14 cellular contexts compared by ENCODE assay signal in the genomic region with DNA sequence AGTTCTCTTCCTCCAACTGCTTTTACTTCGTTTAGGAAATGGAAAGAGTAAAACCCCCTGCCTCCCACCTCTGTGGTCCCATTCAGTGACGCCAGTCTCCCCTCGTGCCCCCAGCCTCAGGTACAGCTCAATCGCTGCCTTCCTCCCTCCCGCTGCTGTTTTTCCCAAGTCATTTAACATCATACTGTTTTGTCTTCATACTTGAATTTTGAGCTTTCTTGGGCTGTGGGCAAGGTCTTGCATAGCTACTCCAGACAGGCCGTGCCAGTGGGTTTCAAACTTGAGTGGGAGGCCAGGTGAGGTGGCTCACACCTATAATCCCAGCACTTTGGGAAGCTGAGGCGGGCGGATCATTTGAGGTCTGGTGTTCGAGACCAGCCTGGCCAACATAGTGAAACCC.
DNase-seq lines count a peak whose midpoint lies in the region; ATAC-seq and TF ChIP-seq lines count a peak whose summit lies in the region.
"Had no signal": no experiment of that assay in that cellular context is flagged by ENCODE, and none has a peak within 500 bp of the region (broad histone marks: within the 10 kb centered on the region; RNA-seq: fewer than 3 reads in every experiment).

No MANE protein-coding gene starts in this region.

- H3K27me3 ChIP-seq in BLaER1: no peaks in the 10 kb centered on the region

- ATAC-seq in GM19395 (IDR thresholded peaks at IDR 0.05; ENCODE audit: unreplicated experiment): no peak
- no peak for ATAC-seq in GM21423 (IDR thresholded peaks at IDR 0.05; ENCODE audit: unreplicated experiment)

- H3K4me1 Mint-ChIP-seq in endothelial cell (ENCODE audit: unreplicated experiment) (peaks cover 57% of the 10 kb centered on the region), osteocyte (ENCODE audit: unreplicated experiment) (peaks cover 44% of the 10 kb centered on the region)

- TF ChIP-seq CTCF in HEK293 (tag by site-specific recombination; IDR thresholded peaks at IDR 0.05) (no peak), endothelial cell (IDR thresholded peaks at IDR 0.05; ENCODE audit: unreplicated experiment) (no peak), osteocyte (IDR thresholded peaks at IDR 0.05) (no peak)

- H3K9me3 Mint-ChIP-seq in endothelial cell (ENCODE audit: unreplicated experiment): no peaks in the 10 kb centered on the region
- H3K9me3 Mint-ChIP-seq in osteocyte (ENCODE audit: unreplicated experiment): peaks cover 3% of the 10 kb centered on the region

- H3K9ac ChIP-seq in BLaER1: no peak overlapping the region

- H3K9me3 ChIP-seq in BLaER1 (no peaks in the 10 kb centered on the region), HEK293 (ENCODE audit: control insufficient read depth, insufficient read depth, low read depth, low read length) (no peaks in the 10 kb centered on the region)

- H3K27ac ChIP-seq in BLaER1: peak overlapping the region; percentile 61
- peak overlapping the region; percentile 79 for H3K27ac ChIP-seq in HEK293 (ENCODE audit: extremely low read depth, low read depth, low read length)

- DNase-seq in endothelial cell (ENCODE audit: low spot score) (no peak), osteocyte (ENCODE audit: extremely low spot score, unreplicated experiment) (no peak), SIG-M5 (lab: John Stamatoyannopoulos, UW) (no peak), COLO668 (lab: John Stamatoyannopoulos, UW; ENCODE audit: unreplicated experiment) (no peak)
- DNase-seq: anterior cingulate cortex; effector CD4-positive, alpha-beta T cell; glutamatergic neuron; NCI-H1105; NCI-H510A had no signal

- POLR2A ChIA-PET in HEK293 (lab: Yijun Ruan, JAX): interaction anchor here (1.4 kb wide), 1 partner anchor 155 kb away, joined by 3 read pairs; the partner anchor contains the start of gene TANC1

- no peak overlapping the region for H3K4me3 Mint-ChIP-seq in endothelial cell (ENCODE audit: unreplicated experiment)
- H3K4me3 Mint-ChIP-seq in osteocyte (ENCODE audit: unreplicated experiment): no peak overlapping the region
- H3K4me3 Mint-ChIP-seq: B cell had no signal

- H3K27me3 Mint-ChIP-seq in endothelial cell (ENCODE audit: unreplicated experiment) (peaks cover 15% of the 10 kb centered on the region), osteocyte (ENCODE audit: unreplicated experiment) (no peaks in the 10 kb centered on the region)
- H3K27me3 Mint-ChIP-seq: B cell had no signal

- H3K36me3 Mint-ChIP-seq in endothelial cell (ENCODE audit: low read depth, unreplicated experiment) (peaks cover 6% of the 10 kb centered on the region), osteocyte (ENCODE audit: unreplicated experiment) (peaks cover 6% of the 10 kb centered on the region)

- peak overlapping the region; percentile 45; the same call in 1 of the 2 replicates for H3K4me2 ChIP-seq in BLaER1

- CTCF ChIA-PET in HEK293 (lab: Yijun Ruan, JAX): interaction anchor here (0.6 to 1.9 kb wide), 5 partner anchors 88 to 656 kb away, joined by 3 to 6 read pairs (median 4); no protein-coding TSS in a partner anchor

- peak overlapping the region; percentile 85 for H3K27ac Mint-ChIP-seq in endothelial cell (ENCODE audit: unreplicated experiment)
- peak overlapping the region; percentile 97 for H3K27ac Mint-ChIP-seq in osteocyte (ENCODE audit: unreplicated experiment)
- H3K27ac Mint-ChIP-seq: B cell had no signal

- no peak overlapping the region for H3K4me3 ChIP-seq in BLaER1
- no peak overlapping the region for H3K4me3 ChIP-seq in HEK293 (ENCODE audit: low read depth, low read length)

- H3K36me3 ChIP-seq in BLaER1 (no peaks in the 10 kb centered on the region), HEK293 (ENCODE audit: control insufficient read depth in 2 of 2, insufficient read depth in 1 of 2, low read length in 2 of 2) (no peaks in the 10 kb centered on the region)

- H4K20me1 ChIP-seq in BLaER1: no peaks in the 10 kb centered on the region

- H3K4me1 ChIP-seq in BLaER1 (peaks cover 33% of the 10 kb centered on the region), HEK293 (ENCODE audit: control insufficient read depth, insufficient read depth, low read length) (peaks cover 23% of the 10 kb centered on the region)

TF ChIP-seq in HEK293, 187 proteins besides CTCF, POLR2A, EP300 and RAD21:
- TF ChIP-seq ZNF114 (tag by site-specific recombination; IDR thresholded peaks at IDR 0.05) (no peak), ZNF132 (tag by site-specific recombination; IDR thresholded peaks at IDR 0.05; ENCODE audit: borderline replicate concordance) (no peak)
